Comparison of ENCODE assay signal across 24 cellular contexts in the genomic region with DNA sequence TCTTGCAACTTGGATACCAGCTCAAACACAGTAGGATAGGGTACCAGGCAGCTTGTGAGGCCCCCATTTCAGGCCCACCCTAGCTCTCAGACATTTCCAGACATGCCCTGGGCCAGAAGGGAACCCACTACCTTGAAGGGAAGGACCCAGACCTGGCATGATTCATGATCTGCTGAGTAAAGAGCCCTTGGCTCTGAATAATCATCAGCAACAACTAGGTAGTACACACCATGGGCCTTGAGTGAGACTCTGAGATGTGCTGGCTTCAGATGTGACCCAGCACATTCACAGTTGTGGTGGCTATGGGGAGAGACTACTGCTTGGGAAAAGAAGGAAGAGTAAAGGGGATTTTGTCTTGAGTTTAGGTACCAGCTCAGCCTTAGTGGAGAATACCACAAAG. TPM values are rescaled to one million over a fixed set of nuclear protein-coding genes. Genes with fewer than 3 reads are reported as not detected.
DNase-seq lines count a peak whose midpoint lies in the region; ATAC-seq, FAIRE-seq and TF ChIP-seq lines count a peak whose summit lies in the region.
"Had no signal": no experiment of that assay in that cellular context is flagged by ENCODE, and none has a peak within 500 bp of the region (broad histone marks: within the 10 kb centered on the region; RNA-seq: fewer than 3 reads in every experiment).

No MANE protein-coding gene starts in this region.

- H3K27me3 Mint-ChIP-seq in mesothelial cell of epicardium (ENCODE audit: low read depth) = no peaks in the 10 kb centered on the region
- peaks cover 19 to 48% (median 26%) of the 10 kb centered on the region in 5 donors for H3K27me3 Mint-ChIP-seq in naive thymus-derived CD8-positive, alpha-beta T cell

- TF ChIP-seq CTCF in bronchial epithelial cell (IDR thresholded peaks at IDR 0.05; ENCODE audit: insufficient read depth, low read length, severe bottlenecking) (no peak), mesothelial cell of epicardium (IDR thresholded peaks at IDR 0.05; ENCODE audit: unreplicated experiment) (no peak)

- peaks cover 2% of the 10 kb centered on the region for H3K4me1 Mint-ChIP-seq in mesothelial cell of epicardium
- H3K4me1 Mint-ChIP-seq in naive thymus-derived CD8-positive, alpha-beta T cell = no peaks in the 10 kb centered on the region
- H3K4me1 Mint-ChIP-seq: CD4-positive, CD25-positive, alpha-beta regulatory T cell had no signal

- peaks cover 19% of the 10 kb centered on the region for H3K9me3 Mint-ChIP-seq in mesothelial cell of epicardium
- peaks cover 0 to 3% (median 0%) of the 10 kb centered on the region in 9 donors for H3K9me3 Mint-ChIP-seq in naive thymus-derived CD8-positive, alpha-beta T cell

- POLR2A ChIA-PET in naive thymus-derived CD8-positive, alpha-beta T cell (lab: Charles Lee) = no interaction called here

- no peak overlapping the region for H3K4me3 ChIP-seq in bronchial epithelial cell (ENCODE audit: low read depth, low read length)
- H3K4me3 ChIP-seq: BLaER1, SJCRH30 had no signal

- DNase-seq in bronchial epithelial cell (ENCODE audit: low read depth) (peak; percentile 51), renal cortical epithelial cell (ENCODE audit: low read depth) (peak; percentile 4), mesothelial cell of epicardium (ENCODE audit: low spot score in 2 of 2, unreplicated experiment in 2 of 2) (no peak), nucleus accumbens (lab: John Stamatoyannopoulos, UW) (no peak)
- no peak for DNase-seq in naive thymus-derived CD8-positive, alpha-beta T cell
- DNase-seq: CD4-positive, CD25-positive, alpha-beta regulatory T cell; DMS153; H7; Karpas-422; MV-4-11; NCI-H1105; NCI-H1436 treated with DMSO at 0.1 percent for 48 hours; NCI-H1930; NCI-H2107; NCI-H524 treated with DMSO at 0.1 percent for 48 hours; NCI-H774; NK-92 treated with Interleukin-12 subunit alpha and Interleukin-12 subunit beta, amount 100 ng/mL, for 24 hours; PC-3; SJCRH30 had no signal

- no peaks in the 10 kb centered on the region for H3K27me3 ChIP-seq in bronchial epithelial cell (ENCODE audit: control insufficient read depth, insufficient read depth, low read length)
- H3K27me3 ChIP-seq: BLaER1, SJCRH30 had no signal

- no peak overlapping the region for H3K4me3 Mint-ChIP-seq in mesothelial cell of epicardium
- H3K4me3 Mint-ChIP-seq in naive thymus-derived CD8-positive, alpha-beta T cell = no peak overlapping the region
- H3K4me3 Mint-ChIP-seq: CD4-positive, CD25-positive, alpha-beta regulatory T cell had no signal

- H3K36me3 ChIP-seq in bronchial epithelial cell (ENCODE audit: control insufficient read depth, insufficient read depth, low read length) = no peaks in the 10 kb centered on the region
- H3K36me3 ChIP-seq: BLaER1, SJCRH30 had no signal

- H3K36me3 Mint-ChIP-seq in mesothelial cell of epicardium = no peaks in the 10 kb centered on the region
- H3K36me3 Mint-ChIP-seq in naive thymus-derived CD8-positive, alpha-beta T cell = no peaks in the 10 kb centered on the region
- H3K36me3 Mint-ChIP-seq: CD4-positive, CD25-positive, alpha-beta regulatory T cell had no signal

- ATAC-seq in GM18498 (IDR thresholded peaks at IDR 0.05; ENCODE audit: unreplicated experiment) (peak; percentile 24), HG02798 (IDR thresholded peaks at IDR 0.05; ENCODE audit: poor library complexity, unreplicated experiment) (peak; percentile 20)
- ATAC-seq in naive thymus-derived CD8-positive, alpha-beta T cell = no peak
- ATAC-seq: PC-3, SK-N-SH treated with all-trans-retinoic acid at 6 μM for 48 hours had no signal

- peak; percentile 7 for FAIRE-seq in bronchial epithelial cell (lab: Jason Lieb, UNC)
- FAIRE-seq: A204.1 had no signal

- no peak overlapping the region for H3K27ac Mint-ChIP-seq in mesothelial cell of epicardium
- no peak overlapping the region for H3K27ac Mint-ChIP-seq in naive thymus-derived CD8-positive, alpha-beta T cell

RNA-seq across cellular contexts. Expression of gene JRKL, which starts 23.6 kb away (rescaled TPM):
- 7.6 and 10.2 TPM in 2 replicates for total RNA-seq in bronchial epithelial cell
- total RNA-seq in renal cortical epithelial cell = 16.0 and 24.4 TPM in 2 replicates
- total RNA-seq in mesothelial cell of epicardium = 12.2 to 12.9 TPM (median 12.7 TPM) in 3 replicates
- 10 to 100 TPM; 12.5 to 13.4 TPM for total RNA-seq in naive thymus-derived CD8-positive, alpha-beta T cell
- polyA plus RNA-seq in naive thymus-derived CD8-positive, alpha-beta T cell = 1 to 10 TPM; 1.4 to 5.4 (median 2.8) TPM

RNA-seq across cellular contexts. Expression of gene CCDC82, which starts 23.7 kb away (rescaled TPM):
- total RNA-seq in bronchial epithelial cell = 8.2 and 10.2 TPM in 2 replicates
- 20.0 and 42.2 TPM in 2 replicates for total RNA-seq in renal cortical epithelial cell
- 25.6 to 27.0 TPM (median 25.8 TPM) in 3 replicates for total RNA-seq in mesothelial cell of epicardium
- 10 to 100 TPM; 31.9 to 36.0 TPM for total RNA-seq in naive thymus-derived CD8-positive, alpha-beta T cell
- 10 to 100 TPM; 14.2 to 21.4 (median 18.0) TPM for polyA plus RNA-seq in naive thymus-derived CD8-positive, alpha-beta T cell

Comparison
In these comparisons a context has a peak if more than half of its experiments do, and no peak if none do; other contexts are left out.
1. ATAC-seq: peak in GM18498 (single experiment) and HG02798 (single experiment); none in naive thymus-derived CD8-positive, alpha-beta T cell (0 of 2).
2. DNase-seq: peak in bronchial epithelial cell (single experiment) and renal cortical epithelial cell (single experiment); none in mesothelial cell of epicardium (0 of 2), naive thymus-derived CD8-positive, alpha-beta T cell (0 of 10) and nucleus accumbens (0 of 56).